1 cellular context compared by ENCODE assay signal in genomic region chr10:132250456-132251223, GRCh38.
TF ChIP-seq lines count a peak whose summit lies in the region.

No MANE protein-coding gene starts in this region.

TF ChIP-seq in H1, 55 proteins besides CTCF, POLR2A, EP300 and RAD21:
- TF ChIP-seq CHD1 (IDR thresholded peaks at IDR 0.05; ENCODE audit: low read depth, low read length) (no peak), BACH1 (IDR thresholded peaks at IDR 0.05; ENCODE audit: low read length) (no peak), TEAD4 (IDR thresholded peaks at IDR 0.05; ENCODE audit: low read depth, low read length) (no peak), TAF1 (IDR thresholded peaks at IDR 0.05; ENCODE audit: low read depth, low read length) (no peak), SP2 (IDR thresholded peaks at IDR 0.05; ENCODE audit: low read length) (no peak), CBX8 (IDR thresholded peaks at IDR 0.05; ENCODE audit: borderline replicate concordance, low read depth, low read length) (no peak), GTF2F1 (IDR thresholded peaks at IDR 0.05; ENCODE audit: borderline replicate concordance, low read depth, low read length) (no peak), PHF8 (conservative IDR thresholded peaks at IDR 0.05; ENCODE audit: low read depth, low read length) (no peak), CBX5 (IDR thresholded peaks at IDR 0.05; ENCODE audit: low read depth, low read length) (no peak), TAF7 (optimal IDR thresholded peaks at IDR 0.05; ENCODE audit: borderline replicate concordance, low read depth, low read length) (no peak)
